ENCODE assay signal across 26 cellular contexts in the genomic region with DNA sequence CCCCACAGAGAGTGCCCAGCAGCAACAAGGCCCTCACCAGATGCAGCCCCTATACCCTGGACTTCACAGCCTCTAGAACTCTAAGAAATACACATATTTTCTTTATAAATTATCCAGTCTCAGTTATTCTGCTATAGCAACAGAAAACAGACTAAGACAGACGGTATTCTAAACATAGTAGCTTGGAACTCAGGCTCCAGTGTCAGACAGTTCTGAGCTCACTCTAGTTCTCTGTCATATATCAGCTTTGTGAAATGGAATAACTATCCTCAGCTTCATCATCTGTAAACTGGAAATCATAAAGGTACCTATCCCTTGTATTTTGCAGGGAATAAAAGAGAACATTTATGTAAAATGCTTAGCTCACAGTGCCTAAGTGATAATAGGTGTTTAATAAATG.
A peak's percentile ranks its signal among the peaks of the same experiment; 100 is the strongest.
DNase-seq lines count a peak whose midpoint lies in the region; ATAC-seq, FAIRE-seq and TF ChIP-seq lines count a peak whose summit lies in the region.
"Had no signal": no experiment of that assay in that cellular context is flagged by ENCODE, and none has a peak within 500 bp of the region (broad histone marks: within the 10 kb centered on the region; RNA-seq: fewer than 3 reads in every experiment).

No MANE protein-coding gene starts in this region.

- TF ChIP-seq CTCF in Loucy (conservative IDR thresholded peaks at IDR 0.05; ENCODE audit: low read length) (no peak), K562 (IDR thresholded peaks at IDR 0.05 in 2 of 3, conservative IDR thresholded peaks at IDR 0.05 in 1 of 3; ENCODE audit: insufficient read depth in 2 of 3, low read depth in 1 of 3, low read length in 3 of 3) (no peak), HepG2 (CRISPR knock-in tag; IDR thresholded peaks at IDR 0.05) (no peak)

- H3K27me3 ChIP-seq in Loucy (ENCODE audit: insufficient read depth, low read length, poor library complexity, severe bottlenecking) (no peaks in the 10 kb centered on the region), K562 (ENCODE audit: control insufficient read depth in 2 of 2, insufficient read depth in 2 of 2, low read length in 2 of 2) (no peaks in the 10 kb centered on the region), HepG2 (ENCODE audit: control insufficient read depth in 1 of 2, insufficient read depth in 2 of 2, low read length in 2 of 2) (no peaks in the 10 kb centered on the region)
- no peaks in the 10 kb centered on the region for H3K27me3 ChIP-seq in CD8-positive, alpha-beta memory T cell (ENCODE audit: insufficient read depth, low read length, poor library complexity, severe bottlenecking)
- H3K27me3 ChIP-seq: BLaER1 had no signal

- H3K27ac ChIP-seq in K562 (ENCODE audit: extremely low read depth, low read depth, low read length) (no peak overlapping the region), HepG2 (ENCODE audit: extremely low read length, insufficient read depth, low read length) (no peak overlapping the region)
- no peak overlapping the region for H3K27ac ChIP-seq in CD8-positive, alpha-beta memory T cell (ENCODE audit: low read depth, low read length)
- H3K27ac ChIP-seq: 22Rv1, A549, BLaER1 had no signal

- no peak overlapping the region for H3K27ac Mint-ChIP-seq in CD8-positive, alpha-beta memory T cell
- H3K27ac Mint-ChIP-seq: CD14-positive monocyte; CD4-positive, alpha-beta memory T cell; CD4-positive, CD25-positive, alpha-beta regulatory T cell had no signal

- no peaks in the 10 kb centered on the region for H3K9me1 ChIP-seq in K562 (ENCODE audit: control insufficient read depth, insufficient read depth, low read length)

- in situ Hi-C loops in G401 (cut with HindIII; ENCODE audit: low sequenced_read_pairs) (no loop called here), K562 (cut with MboI) (no loop called here), HepG2 (cut with HindIII; ENCODE audit: extremely low pct_ligation_motif_present, low pct_unique_long_range_greater_than_20kb) (no loop called here)

- H3K9me3 ChIP-seq in Loucy (ENCODE audit: insufficient read depth, low read depth, low read length) (no peaks in the 10 kb centered on the region), K562 (replicated peaks; ENCODE audit: control insufficient read depth, insufficient read depth, low read depth, low read length) (no peaks in the 10 kb centered on the region), HepG2 (ENCODE audit: low read length) (no peaks in the 10 kb centered on the region)
- no peaks in the 10 kb centered on the region for H3K9me3 ChIP-seq in CD8-positive, alpha-beta memory T cell (ENCODE audit: low read length)
- H3K9me3 ChIP-seq: A549, BE2C, BLaER1, Caco-2 had no signal

- CTCF ChIA-PET in K562 (lab: Yijun Ruan, JAX; ENCODE audit: low intra/inter-chr PET ratio) = no interaction called here
- CTCF ChIA-PET in CD8-positive, alpha-beta memory T cell (lab: Charles Lee) = interaction anchor here (0.6 kb wide), 2 partner anchors 8 to 121 kb away, joined by 3 read pairs; no protein-coding TSS in a partner anchor
- CTCF ChIA-PET in HepG2 (lab: Yijun Ruan, JAX; ENCODE audit: low intra/inter-chr PET ratio, low total read pairs) = no interaction called here

- POLR2A ChIA-PET in K562 (lab: Yijun Ruan, JAX) = interaction anchor here (0.5 to 0.7 kb wide), 2 partner anchors 120 to 1231 kb away, joined by 3 read pairs; no protein-coding TSS in a partner anchor
- POLR2A ChIA-PET in CD8-positive, alpha-beta memory T cell (lab: Charles Lee) = no interaction called here
- POLR2A ChIA-PET in HepG2 (lab: Yijun Ruan, JAX) = no interaction called here

- H3K4me1 ChIP-seq in Loucy (ENCODE audit: insufficient read depth, low read length, poor library complexity, severe bottlenecking) = peaks cover 78% of the 10 kb centered on the region
- peaks cover 16 to 41% of the 10 kb centered on the region in 2 experiments for H3K4me1 ChIP-seq in K562 (replicated peaks in 1 of 2; ENCODE audit: control insufficient read depth in 2 of 2, insufficient read depth in 2 of 2, low read length in 2 of 2)
- H3K4me1 ChIP-seq in CD8-positive, alpha-beta memory T cell (ENCODE audit: insufficient read depth, low read length) = peaks cover 25% of the 10 kb centered on the region
- peaks cover 43% of the 10 kb centered on the region for H3K4me1 ChIP-seq in HepG2 (ENCODE audit: insufficient read depth, low read length)
- H3K4me1 ChIP-seq: A549, BE2C, Caco-2 had no signal

- H3K36me3 Mint-ChIP-seq in CD8-positive, alpha-beta memory T cell = no peaks in the 10 kb centered on the region
- H3K36me3 Mint-ChIP-seq: CD14-positive monocyte; CD4-positive, alpha-beta memory T cell had no signal

- TF ChIP-seq EP300 in K562 (IDR thresholded peaks at IDR 0.05; ENCODE audit: low read length) = no peak
- no peak for TF ChIP-seq EP300 in HepG2 (IDR thresholded peaks at IDR 0.05; ENCODE audit: low read depth in 2 of 2, low read length in 2 of 2)
- no peak for TF ChIP-seq EP300 in HepG2 (CRISPR knock-in tag; IDR thresholded peaks at IDR 0.05; ENCODE audit: borderline replicate concordance)

- FAIRE-seq in K562 (lab: Jason Lieb, UNC) (no peak), HepG2 (lab: Jason Lieb, UNC) (no peak)
- FAIRE-seq: A549, GM12878, GM12892, GM18507 had no signal

- H3K4me2 ChIP-seq in Loucy (ENCODE audit: low read depth, low read length, poor library complexity, severe bottlenecking) (no peak overlapping the region), K562 (ENCODE audit: insufficient read depth, low read length) (no peak overlapping the region), HepG2 (ENCODE audit: low read depth, low read length) (no peak overlapping the region)
- H3K4me2 ChIP-seq: A549, BLaER1 had no signal

- peaks cover 11% of the 10 kb centered on the region for H3F3A ChIP-seq in Loucy (ENCODE audit: low read depth)

- H3K9me2 ChIP-seq in Loucy (replicated peaks; ENCODE audit: low read depth, low read length) = no peaks in the 10 kb centered on the region

- intact Hi-C loops in K562 (cut with micrococcal nuclease) = no loop called here
- intact Hi-C loops in HepG2 (cut with micrococcal nuclease; ENCODE audit: unreplicated experiment) = no loop called here

- TF ChIP-seq POLR2A in K562 (conservative IDR thresholded peaks at IDR 0.05) (no peak), HepG2 (IDR thresholded peaks at IDR 0.05; ENCODE audit: insufficient read depth in 1 of 2, low read depth in 2 of 2, low read length in 2 of 2) (no peak)

- WGBS in K562 (ENCODE audit: insufficient coverage, low coverage, missing lambda C conversion rate) = 68% methylated on average over 1 of the region's 1 CpG
- 100% methylated on average over 1 of the region's 1 CpG for WGBS in HepG2 (ENCODE audit: low lambda C conversion rate)

- no peaks in the 10 kb centered on the region for H3K79me2 ChIP-seq in Loucy (ENCODE audit: insufficient read depth, low read length)
- no peaks in the 10 kb centered on the region for H3K79me2 ChIP-seq in K562 (ENCODE audit: control insufficient read depth, insufficient read depth, low read length)
- no peaks in the 10 kb centered on the region for H3K79me2 ChIP-seq in HepG2 (ENCODE audit: insufficient read depth, low read length)

- H3K9ac ChIP-seq in Loucy (ENCODE audit: low read depth, low read length, poor library complexity, severe bottlenecking) (no peak overlapping the region), K562 (ENCODE audit: insufficient read depth in 1 of 2, low read depth in 2 of 2, low read length in 2 of 2) (peak overlapping the region in 1 of 2 experiments; percentile 49; a peak in 1 of 4 replicates), HepG2 (ENCODE audit: insufficient read depth, low read depth, low read length) (no peak overlapping the region)
- H3K9ac ChIP-seq: BLaER1 had no signal

- no TSS peak for BruUV-seq in K562 (replicated peaks; lab: Mats Ljungman, UMichigan)
- BruUV-seq in HepG2 (replicated peaks; lab: Mats Ljungman, UMichigan) = no TSS peak

- H3K4me3 ChIP-seq in Loucy (ENCODE audit: low read length, poor library complexity, severe bottlenecking) = no peak overlapping the region
- no peak overlapping the region for H3K4me3 ChIP-seq in K562
- H3K4me3 ChIP-seq in CD8-positive, alpha-beta memory T cell (ENCODE audit: low read length) = no peak overlapping the region
- H3K4me3 ChIP-seq in HepG2 (replicated peaks in 1 of 3; ENCODE audit: insufficient read depth in 1 of 3, low read depth in 2 of 3, low read length in 3 of 3) = no peak overlapping the region
- H3K4me3 ChIP-seq: A549, BLaER1, GM12878 had no signal

- H3K36me3 ChIP-seq in Loucy (ENCODE audit: insufficient read depth, low read length) = no peaks in the 10 kb centered on the region
- no peaks in the 10 kb centered on the region for H3K36me3 ChIP-seq in K562 (ENCODE audit: control insufficient read depth, insufficient read depth, low read length)
- H3K36me3 ChIP-seq in CD8-positive, alpha-beta memory T cell (ENCODE audit: insufficient read depth, low read length) = no peaks in the 10 kb centered on the region
- no peaks in the 10 kb centered on the region for H3K36me3 ChIP-seq in HepG2 (replicated peaks in 1 of 2; ENCODE audit: control insufficient read depth in 1 of 2, insufficient read depth in 2 of 2, low read length in 2 of 2)
- H3K36me3 ChIP-seq: BE2C, BLaER1 had no signal

- H2AFZ ChIP-seq in Loucy (ENCODE audit: low read length) (peak overlapping the region; percentile 1; the same call in 1 of the 2 replicates), K562 (ENCODE audit: low read depth, low read length) (0 out of 2 replicates have a peak overlapping the region, but pooled peaks have one; percentile 32), HepG2 (ENCODE audit: low read length) (no peak overlapping the region)

- no peaks in the 10 kb centered on the region for H3K9me3 Mint-ChIP-seq in CD8-positive, alpha-beta memory T cell
- H3K9me3 Mint-ChIP-seq: CD14-positive monocyte; CD4-positive, CD25-positive, alpha-beta regulatory T cell had no signal

- ATAC-seq in K562 = no peak
- ATAC-seq in HepG2 = no peak
- ATAC-seq: A549 had no signal

- peak; percentile 32 for DNase-seq in Ammon's horn (ENCODE audit: low spot score)
- peak; percentile 25 for DNase-seq in G401 (ENCODE audit: low spot score)
- DNase-seq in K562 (ENCODE audit: extremely low read depth in 1 of 4, low spot score in 3 of 4) = no peak
- no peak for DNase-seq in central memory CD4-positive, alpha-beta T cell
- DNase-seq in CD8-positive, alpha-beta memory T cell = no peak
- DNase-seq in HepG2 (ENCODE audit: low spot score) = no peak
- DNase-seq in DMS153 treated with DMSO at 0.1 percent for 48 hours (lab: John Stamatoyannopoulos, UW; ENCODE audit: unreplicated experiment) = no peak
- DNase-seq: AML-193; BE2C; C1 segment of cervical spinal cord; Caco-2; Calu3; CD4-positive, alpha-beta memory T cell; CD4-positive, CD25-positive, alpha-beta regulatory T cell; DMS 273 treated with DMSO at 0.1 percent for 48 hours; DMS153; DMS79 treated with DMSO at 0.1 percent for 48 hours; GDM1 had no signal

- H3K4me1 Mint-ChIP-seq in CD8-positive, alpha-beta memory T cell = peaks cover 28 to 33% (median 33%) of the 10 kb centered on the region in 3 donors

- no peak overlapping the region for H3K4me3 Mint-ChIP-seq in CD8-positive, alpha-beta memory T cell
- H3K4me3 Mint-ChIP-seq: CD14-positive monocyte; CD4-positive, alpha-beta memory T cell; CD4-positive, CD25-positive, alpha-beta regulatory T cell had no signal

- H3K27me3 Mint-ChIP-seq in CD8-positive, alpha-beta memory T cell = peaks cover under 1 to 3% of the 10 kb centered on the region in 2 donors

- TF ChIP-seq RAD21 in K562 (CRISPR knock-in tag; conservative IDR thresholded peaks at IDR 0.05 in 1 of 2, IDR thresholded peaks at IDR 0.05 in 1 of 2) (no peak), HepG2 (CRISPR knock-in tag; IDR thresholded peaks at IDR 0.05) (no peak)

- H4K20me1 ChIP-seq in Loucy (ENCODE audit: insufficient read depth, low read length, poor library complexity, severe bottlenecking) = no peaks in the 10 kb centered on the region
- H4K20me1 ChIP-seq in K562 (replicated peaks; ENCODE audit: control insufficient read depth, insufficient read depth, low read length) = no peaks in the 10 kb centered on the region
- no peaks in the 10 kb centered on the region for H4K20me1 ChIP-seq in HepG2 (ENCODE audit: insufficient read depth, low read length)
- H4K20me1 ChIP-seq: BLaER1 had no signal

Comparison
In these comparisons a context has a peak if more than half of its experiments do, and no peak if none do; other contexts are left out.
1. DNase-seq: peak in Ammon's horn (single experiment) and G401 (single experiment); none in K562 (0 of 4), central memory CD4-positive, alpha-beta T cell (single experiment), CD8-positive, alpha-beta memory T cell (0 of 5), HepG2 (single experiment) and DMS153 treated with DMSO at 0.1 percent for 48 hours (single experiment).